In genomic region chr6:78561015-78561414, GRCh38 we compare ENCODE assay signal across 23 cellular contexts.
"Had no signal": no experiment of that assay in that cellular context is flagged by ENCODE, and none has a peak within 500 bp of the region (broad histone marks: within the 10 kb centered on the region; RNA-seq: fewer than 3 reads in every experiment).

No MANE protein-coding gene starts in this region.

- H3K4me3 ChIP-seq: esophagus muscularis mucosa, heart right ventricle, lower lobe of right lung, prostate gland, thyroid gland, upper lobe of right lung had no signal

- H3K27me3 Mint-ChIP-seq: activated CD4-positive, alpha-beta memory T cell treated with anti-CD3 and anti-CD28 coated beads for 36 hours; activated naive CD4-positive, alpha-beta T cell treated with anti-CD3 and anti-CD28 coated beads, Interleukin-2, amount 10 ng/mL, durations not matched to agents 7 days and 5 days; dendritic cell treated with granulocyte-macrophage colony-stimulating factor and Interleukin-4, amounts not matched to agents 40 ng/mL and 50 ng/mL, for 4 days; stimulated activated naive CD8-positive, alpha-beta T cell treated with anti-CD3 and anti-CD28 coated beads, Interleukin-15, Interleukin-2, amounts not matched to agents 100 ng/mL and 50 ng/mL, for 24 hours; T-helper 17 cell had no signal

- H3K9me3 ChIP-seq: prostate gland, thyroid gland, upper lobe of right lung had no signal

- H3K27ac Mint-ChIP-seq: activated CD4-positive, alpha-beta memory T cell treated with anti-CD3 and anti-CD28 coated beads for 36 hours; activated naive CD4-positive, alpha-beta T cell treated with anti-CD3 and anti-CD28 coated beads, Interleukin-2, amount 10 ng/mL, durations not matched to agents 7 days and 5 days; dendritic cell treated with granulocyte-macrophage colony-stimulating factor and Interleukin-4, amounts not matched to agents 40 ng/mL and 50 ng/mL, for 4 days; natural killer cell; stimulated activated naive CD8-positive, alpha-beta T cell treated with anti-CD3 and anti-CD28 coated beads, Interleukin-15, Interleukin-2, amounts not matched to agents 100 ng/mL and 50 ng/mL, for 24 hours; T-helper 17 cell had no signal

- H3K36me3 Mint-ChIP-seq: activated CD4-positive, alpha-beta memory T cell treated with anti-CD3 and anti-CD28 coated beads for 36 hours; activated naive CD4-positive, alpha-beta T cell treated with anti-CD3 and anti-CD28 coated beads, Interleukin-2, amount 10 ng/mL, durations not matched to agents 7 days and 5 days; natural killer cell had no signal

- ATAC-seq: heart right ventricle, left lobe of liver, lower lobe of right lung, natural killer cell, right cardiac atrium, T-helper 17 cell, upper lobe of right lung had no signal

- H3K27ac ChIP-seq: esophagus muscularis mucosa, heart right ventricle, lower lobe of right lung, prostate gland, thyroid gland, upper lobe of right lung had no signal

- FAIRE-seq: kidney had no signal

- H3K4me1 ChIP-seq: esophagus muscularis mucosa, heart right ventricle, lower lobe of right lung, prostate gland, thyroid gland, upper lobe of right lung had no signal

- H3K36me3 ChIP-seq: esophagus muscularis mucosa, heart right ventricle, lower lobe of right lung, prostate gland, thyroid gland, upper lobe of right lung had no signal

- H3K27me3 ChIP-seq: esophagus muscularis mucosa, heart right ventricle, thyroid gland, upper lobe of right lung had no signal

- H3K4me1 Mint-ChIP-seq: activated naive CD4-positive, alpha-beta T cell treated with anti-CD3 and anti-CD28 coated beads, Interleukin-2, amount 10 ng/mL, durations not matched to agents 7 days and 5 days; natural killer cell; T-helper 17 cell had no signal

- H3K4me3 Mint-ChIP-seq: activated CD4-positive, alpha-beta memory T cell treated with anti-CD3 and anti-CD28 coated beads for 36 hours; activated naive CD4-positive, alpha-beta T cell treated with anti-CD3 and anti-CD28 coated beads, Interleukin-2, amount 10 ng/mL, durations not matched to agents 7 days and 5 days; dendritic cell treated with granulocyte-macrophage colony-stimulating factor and Interleukin-4, amounts not matched to agents 40 ng/mL and 50 ng/mL, for 4 days; natural killer cell; stimulated activated naive CD8-positive, alpha-beta T cell treated with anti-CD3 and anti-CD28 coated beads, Interleukin-15, Interleukin-2, amounts not matched to agents 100 ng/mL and 50 ng/mL, for 24 hours; T-helper 17 cell had no signal

- DNase-seq: activated CD4-positive, alpha-beta memory T cell treated with anti-CD3 and anti-CD28 coated beads for 36 hours; activated CD4-positive, alpha-beta T cell treated with anti-CD3 and anti-CD28 coated beads for 48 hours; activated CD4-positive, CD25-positive, alpha-beta regulatory T cell; activated effector memory CD4-positive, alpha-beta T cell treated with anti-CD3 and anti-CD28 coated beads, Interleukin-2, amount 50 U/mL, for 16 hours; activated naive CD4-positive, alpha-beta T cell treated with anti-CD3 and anti-CD28 coated beads, Interleukin-2, amount 10 ng/mL, durations not matched to agents 7 days and 5 days; amygdala; effector memory CD4-positive, alpha-beta T cell; heart right ventricle; kidney; lower lobe of right lung; natural killer cell; right cardiac atrium; stimulated activated CD4-positive, alpha-beta T cell treated with anti-CD3 and anti-CD28 coated beads, Interleukin-12 subunit alpha, Interleukin-12 subunit beta, amount 100 ng/mL, for 4 hours; stimulated activated CD4-positive, alpha-beta T cell treated with anti-CD3 and anti-CD28 coated beads, Interleukin-1b, Interleukin-23, amount 100 ng/mL, for 48 hours; substantia nigra; T-helper 17 cell; thyroid gland; upper lobe of right lung had no signal
